In the genomic region with DNA sequence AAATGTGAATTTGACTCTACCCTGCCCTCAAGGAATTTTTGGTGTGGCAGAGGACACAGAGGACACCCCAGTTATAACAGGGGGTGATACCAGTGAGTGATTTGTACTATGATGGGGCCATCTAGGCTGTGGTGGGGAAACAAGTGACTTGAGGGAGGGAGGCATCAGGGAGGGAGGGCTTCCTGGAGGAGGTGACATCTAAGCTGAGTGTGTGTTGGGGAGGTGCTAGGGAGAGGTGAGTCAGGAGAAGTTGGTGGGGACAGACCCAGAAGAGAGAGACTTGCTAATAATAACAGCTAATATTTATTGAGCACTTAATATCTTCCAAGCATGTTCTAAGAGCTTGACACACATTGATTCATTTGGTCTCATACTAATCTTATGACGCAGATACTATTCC, we compare ENCODE assay signal across 30 cellular contexts. TPM values are rescaled to one million over a fixed set of nuclear protein-coding genes. Genes with fewer than 3 reads are reported as not detected.
"Had no signal": no experiment of that assay in that cellular context is flagged by ENCODE, and none has a peak within 500 bp of the region (broad histone marks: within the 10 kb centered on the region; RNA-seq: fewer than 3 reads in every experiment).

No MANE protein-coding gene starts in this region.

- DNase-seq: colonic mucosa; cortex of kidney; dermis blood vessel endothelial cell; dorsolateral prefrontal cortex; effector CD4-positive, alpha-beta T cell; effector memory CD4-positive, alpha-beta T cell; erythroblast; esophagus squamous epithelium; foreskin melanocyte; gastrocnemius medialis; glutamatergic neuron; head of caudate nucleus; heart right ventricle; hippocampal formation; left cardiac atrium; left lung; left ventricle myocardium superior; lower lobe of right lung; mesenchymal stem cell; mucosa of descending colon; naive B cell had no signal

- H3K9me3 Mint-ChIP-seq: mesothelial cell of epicardium, naive B cell had no signal

- H3K27ac Mint-ChIP-seq: mesothelial cell of epicardium had no signal

- H3K36me3 ChIP-seq: colonic mucosa, esophagus squamous epithelium, gastrocnemius medialis, left lung, lower lobe of right lung had no signal

- H3K9me3 ChIP-seq: colonic mucosa, esophagus squamous epithelium, gastrocnemius medialis, heart right ventricle, left lung, lower lobe of right lung, mucosa of descending colon had no signal

- H3K27me3 ChIP-seq: colonic mucosa, dorsolateral prefrontal cortex, esophagus squamous epithelium, gastrocnemius medialis, heart right ventricle, left lung had no signal

- H3K4me1 ChIP-seq: colonic mucosa, esophagus squamous epithelium, gastrocnemius medialis, heart right ventricle, left lung, lower lobe of right lung had no signal

- ATAC-seq: esophagus mucosa, gastrocnemius medialis, heart right ventricle, left cardiac atrium, left lung, left ventricle myocardium superior, lower lobe of right lung, mucosa of descending colon had no signal

- H3K4me1 Mint-ChIP-seq: mesothelial cell of epicardium, naive B cell had no signal

- H3K4me3 Mint-ChIP-seq: mesothelial cell of epicardium, naive B cell had no signal

- H3K36me3 Mint-ChIP-seq: mesothelial cell of epicardium, naive B cell had no signal

- H3K4me3 ChIP-seq: colonic mucosa, dorsolateral prefrontal cortex, esophagus squamous epithelium, gastrocnemius medialis, heart right ventricle, left lung, lower lobe of right lung, mucosa of descending colon had no signal

- H3K27ac ChIP-seq: colonic mucosa, dorsolateral prefrontal cortex, epithelial cell of prostate, esophagus squamous epithelium, gastrocnemius medialis, heart right ventricle, left lung, lower lobe of right lung had no signal

- FAIRE-seq: endometrium, islet of Langerhans, keratinocyte had no signal

RNA-seq across cellular contexts. Expression of gene MROH7, which starts 54.2 kb away (rescaled TPM):
- total RNA-seq: glomerular endothelial cell, kidney epithelial cell, lung microvascular endothelial cell had no signal
- polyA plus RNA-seq: keratinocyte had no signal
